1 cellular context compared by ENCODE assay signal in genomic region chr12:65740873-65741600, GRCh38.
A peak's percentile ranks its signal among the peaks of the same experiment; 100 is the strongest.
TF ChIP-seq lines count a peak whose summit lies in the region.

No MANE protein-coding gene starts in this region.

TF ChIP-seq in HepG2, 621 proteins besides CTCF, POLR2A, EP300 and RAD21 (continued from another document and continues in another):
- no peak for TF ChIP-seq ZNF770 (CRISPR knock-in tag; IDR thresholded peaks at IDR 0.05)
- TF ChIP-seq SMYD3 (CRISPR knock-in tag; IDR thresholded peaks at IDR 0.05): no peak
- TF ChIP-seq LRRFIP1 (CRISPR knock-in tag; conservative IDR thresholded peaks at IDR 0.05): no peak
- TF ChIP-seq ZNF331 (CRISPR knock-in tag; IDR thresholded peaks at IDR 0.05): no peak
- no peak for TF ChIP-seq ZNF644 (CRISPR knock-in tag; IDR thresholded peaks at IDR 0.05; ENCODE audit: low read depth)
- TF ChIP-seq KDM6A (CRISPR knock-in tag; IDR thresholded peaks at IDR 0.05; ENCODE audit: low read depth): no peak
- no peak for TF ChIP-seq HOMEZ (CRISPR knock-in tag; IDR thresholded peaks at IDR 0.05; ENCODE audit: low read depth)
- no peak for TF ChIP-seq PCBP2 (optimal IDR thresholded peaks at IDR 0.05; ENCODE audit: low read depth, low read length, poor library complexity, severe bottlenecking)
- TF ChIP-seq TEAD2 (CRISPR knock-in tag; IDR thresholded peaks at IDR 0.05): no peak
- no peak for TF ChIP-seq ZNF232 (CRISPR knock-in tag; IDR thresholded peaks at IDR 0.05; ENCODE audit: borderline replicate concordance)
- TF ChIP-seq ZNF614 (CRISPR knock-in tag; IDR thresholded peaks at IDR 0.05; ENCODE audit: borderline replicate concordance): 0 out of 2 replicates have a peak, but pooled peaks have one; percentile 13
- TF ChIP-seq PRDM4 (CRISPR knock-in tag; IDR thresholded peaks at IDR 0.05; ENCODE audit: borderline replicate concordance): no peak
- TF ChIP-seq TFAP4 (IDR thresholded peaks at IDR 0.05; ENCODE audit: borderline replicate concordance, low read depth): no peak
- TF ChIP-seq FOXO1 (CRISPR knock-in tag; IDR thresholded peaks at IDR 0.05): no peak
- no peak for TF ChIP-seq GFI1 (CRISPR knock-in tag; IDR thresholded peaks at IDR 0.05; ENCODE audit: borderline replicate concordance)
- no peak; the same call in 1 of the 2 replicates for TF ChIP-seq ZNF605 (CRISPR knock-in tag; IDR thresholded peaks at IDR 0.05)
- TF ChIP-seq RFXANK (CRISPR knock-in tag; IDR thresholded peaks at IDR 0.05): no peak
- no peak for TF ChIP-seq DMTF1 (CRISPR knock-in tag; IDR thresholded peaks at IDR 0.05)
- TF ChIP-seq NCOR1 (IDR thresholded peaks at IDR 0.05; ENCODE audit: borderline replicate concordance, low read length): no peak
- TF ChIP-seq AHR (CRISPR knock-in tag; IDR thresholded peaks at IDR 0.05): no peak
- no peak for TF ChIP-seq SCMH1 (CRISPR knock-in tag; IDR thresholded peaks at IDR 0.05; ENCODE audit: borderline replicate concordance)
- no peak for TF ChIP-seq EHMT2 (IDR thresholded peaks at IDR 0.05; ENCODE audit: borderline replicate concordance, low read depth, low read length)
- no peak for TF ChIP-seq LCORL (IDR thresholded peaks at IDR 0.05)
- no peak for TF ChIP-seq LCORL (CRISPR knock-in tag; IDR thresholded peaks at IDR 0.05)
- peak; percentile 27; the same call in 1 of the 2 replicates for TF ChIP-seq ZMYM4 (CRISPR knock-in tag; IDR thresholded peaks at IDR 0.05)
- 0 out of 2 replicates have a peak, but pooled peaks have one; percentile 32 for TF ChIP-seq ZNF224 (CRISPR knock-in tag; IDR thresholded peaks at IDR 0.05)
- TF ChIP-seq ZNF788 (CRISPR knock-in tag; IDR thresholded peaks at IDR 0.05; ENCODE audit: borderline replicate concordance): no peak
- TF ChIP-seq ZNF451 (CRISPR knock-in tag; IDR thresholded peaks at IDR 0.05): no peak
- TF ChIP-seq SAFB2 (CRISPR knock-in tag; IDR thresholded peaks at IDR 0.05; ENCODE audit: borderline replicate concordance, low read depth): no peak
- TF ChIP-seq ERF (CRISPR knock-in tag; IDR thresholded peaks at IDR 0.05): no peak
- no peak for TF ChIP-seq ZNF142 (CRISPR knock-in tag; IDR thresholded peaks at IDR 0.05)
- no peak for TF ChIP-seq MIER2 (CRISPR knock-in tag; IDR thresholded peaks at IDR 0.05)
- TF ChIP-seq FOXO4 (CRISPR knock-in tag; conservative IDR thresholded peaks at IDR 0.05): no peak
- no peak for TF ChIP-seq HNF4G (IDR thresholded peaks at IDR 0.05; ENCODE audit: borderline replicate concordance, low read depth, low read length)
- no peak for TF ChIP-seq HNF4G (CRISPR knock-in tag; IDR thresholded peaks at IDR 0.05; ENCODE audit: borderline replicate concordance, low read depth)
- TF ChIP-seq ZNF282 (IDR thresholded peaks at IDR 0.05; ENCODE audit: partially characterized antibody): no peak
- no peak for TF ChIP-seq ZNF20 (CRISPR knock-in tag; IDR thresholded peaks at IDR 0.05)
- TF ChIP-seq HOXA3 (CRISPR knock-in tag; IDR thresholded peaks at IDR 0.05): no peak; the same call in 1 of the 2 replicates
- no peak for TF ChIP-seq ZNF747 (CRISPR knock-in tag; IDR thresholded peaks at IDR 0.05; ENCODE audit: borderline replicate concordance)
- no peak for TF ChIP-seq ATF6 (CRISPR knock-in tag; conservative IDR thresholded peaks at IDR 0.05)
